ENCODE assay signal across 13 cellular contexts in the genomic region with DNA sequence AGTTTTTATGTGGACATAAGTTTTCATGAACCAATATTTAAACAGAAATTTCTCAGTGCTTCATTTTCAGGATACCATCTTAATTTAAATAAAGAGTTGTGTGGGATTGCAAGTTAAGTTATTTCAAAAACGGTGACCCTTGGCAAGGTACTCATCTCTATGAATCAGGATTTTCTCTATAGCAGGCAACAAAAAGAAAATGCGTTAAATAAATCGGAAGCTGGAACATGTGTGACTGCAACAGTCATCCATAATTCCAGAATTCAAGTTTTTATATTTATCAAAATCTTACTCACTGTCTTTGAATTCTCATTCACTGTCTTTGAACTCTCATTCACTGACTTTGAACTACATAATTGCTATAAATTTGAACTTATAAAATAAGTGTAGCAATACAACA. TPM values are rescaled to one million over a fixed set of nuclear protein-coding genes. Genes with fewer than 3 reads are reported as not detected.
A peak's percentile ranks its signal among the peaks of the same experiment; 100 is the strongest.
DNase-seq lines count a peak whose midpoint lies in the region; ATAC-seq and TF ChIP-seq lines count a peak whose summit lies in the region.
"Had no signal": no experiment of that assay in that cellular context is flagged by ENCODE, and none has a peak within 500 bp of the region (broad histone marks: within the 10 kb centered on the region; RNA-seq: fewer than 3 reads in every experiment).

No MANE protein-coding gene starts in this region.

- H2AFZ ChIP-seq in GM23248 (no peak overlapping the region), osteoblast (ENCODE audit: low read length) (no peak overlapping the region)

- peaks cover 68% of the 10 kb centered on the region for H3F3A ChIP-seq in GM23248 (ENCODE audit: insufficient read depth)

- H4K20me1 ChIP-seq in GM23248 (ENCODE audit: insufficient read depth): no peaks in the 10 kb centered on the region
- no peaks in the 10 kb centered on the region for H4K20me1 ChIP-seq in osteoblast (ENCODE audit: insufficient read depth, low read length)

- H3K4me1 Mint-ChIP-seq in T-cell: no peaks in the 10 kb centered on the region
- H3K4me1 Mint-ChIP-seq: CD8-positive, alpha-beta memory T cell had no signal

- CTCF ChIA-PET in T-cell (lab: Charles Lee): no interaction called here

- POLR2A ChIA-PET in T-cell (lab: Charles Lee): interaction anchor here (0.5 to 0.7 kb wide), 2 partner anchors 155 to 857 kb away, joined by 3 read pairs; no protein-coding TSS in a partner anchor

- H3K36me3 Mint-ChIP-seq in T-cell: no peaks in the 10 kb centered on the region
- H3K36me3 Mint-ChIP-seq: CD8-positive, alpha-beta memory T cell had no signal

- peak overlapping the region; percentile 87 for H3K27ac ChIP-seq in GM23248
- H3K27ac ChIP-seq in osteoblast (ENCODE audit: low read depth, low read length): peak overlapping the region; percentile 84

- H3K9me3 ChIP-seq in GM23248 (ENCODE audit: low read depth) (no peaks in the 10 kb centered on the region), adipocyte (ENCODE audit: control insufficient read depth, low read length) (no peaks in the 10 kb centered on the region), osteoblast (ENCODE audit: low read depth, low read length) (no peaks in the 10 kb centered on the region)
- H3K9me3 ChIP-seq: BE2C, Caco-2 had no signal

- in situ Hi-C loops in GM23248 (cut with MboI): no loop called here

- H3K4me1 ChIP-seq in GM23248 (ENCODE audit: insufficient read depth) (peaks cover 57% of the 10 kb centered on the region), adipocyte (ENCODE audit: control insufficient read depth, insufficient read depth, low read length) (peaks cover 41% of the 10 kb centered on the region), osteoblast (ENCODE audit: insufficient read depth, low read length) (peaks cover 43% of the 10 kb centered on the region)
- H3K4me1 ChIP-seq: Caco-2 had no signal

- no peak overlapping the region for H3K9ac ChIP-seq in GM23248
- peak overlapping the region; percentile 68 for H3K9ac ChIP-seq in adipocyte (ENCODE audit: low read length)

- H3K27ac Mint-ChIP-seq in T-cell: no peak overlapping the region

- 20 to 21% methylated on average over 3 of the region's 3 CpGs for WGBS in GM23248 (ENCODE audit: low coverage in 1 of 2, low lambda C conversion rate in 2 of 2, missing lambda C conversion rate in 2 of 2), 2 experiments

- H3K4me2 ChIP-seq in GM23248 (ENCODE audit: unreplicated experiment) (peak overlapping the region; percentile 36), osteoblast (ENCODE audit: insufficient read depth, low read length) (peak overlapping the region; percentile 62)

- H3K27me3 ChIP-seq in GM23248 (replicated peaks; ENCODE audit: insufficient read depth): no peaks in the 10 kb centered on the region
- H3K27me3 ChIP-seq in adipocyte (replicated peaks; ENCODE audit: control insufficient read depth, insufficient read depth, low read length): no peaks in the 10 kb centered on the region
- H3K27me3 ChIP-seq in osteoblast (ENCODE audit: insufficient read depth, low read length): no peaks in the 10 kb centered on the region
- H3K27me3 ChIP-seq: BE2C had no signal

- H3K27me3 Mint-ChIP-seq in T-cell: peaks cover 4% of the 10 kb centered on the region in 2 donors

- H3K9me3 Mint-ChIP-seq in T-cell: no peaks in the 10 kb centered on the region
- H3K9me3 Mint-ChIP-seq: CD8-positive, alpha-beta memory T cell had no signal

- H3K36me3 ChIP-seq in GM23248 (ENCODE audit: low read depth): no peaks in the 10 kb centered on the region
- no peaks in the 10 kb centered on the region for H3K36me3 ChIP-seq in adipocyte (ENCODE audit: control insufficient read depth, insufficient read depth, low read length, severe bottlenecking)
- no peaks in the 10 kb centered on the region for H3K36me3 ChIP-seq in osteoblast (ENCODE audit: insufficient read depth, low read length)
- H3K36me3 ChIP-seq: BE2C had no signal

- no peak for TF ChIP-seq CTCF in osteoblast (IDR thresholded peaks at IDR 0.05; ENCODE audit: extremely low read depth, low read depth, low read length)

- no peaks in the 10 kb centered on the region for H3K9me2 ChIP-seq in GM23248 (ENCODE audit: insufficient read depth)

- H3K79me2 ChIP-seq in GM23248 (ENCODE audit: insufficient read depth) (no peaks in the 10 kb centered on the region; the same call in 1 of the 2 replicates), osteoblast (ENCODE audit: insufficient read depth, low read length) (no peaks in the 10 kb centered on the region)

- H3K4me3 Mint-ChIP-seq in T-cell: no peak overlapping the region

- H3K4me3 ChIP-seq in GM23248: 0 out of 2 replicates have a peak overlapping the region, but pooled peaks have one; percentile 6
- H3K4me3 ChIP-seq in adipocyte (ENCODE audit: low read length): no peak overlapping the region
- H3K4me3 ChIP-seq in osteoblast (ENCODE audit: insufficient read depth, low read length): no peak overlapping the region

- DNase-seq in GM23248 (peak; percentile 59), adipocyte (ENCODE audit: low read depth) (peak; percentile 33), osteoblast (ENCODE audit: insufficient read length, low spot score, missing footprints) (no peak), T-cell (no peak), middle frontal gyrus (ENCODE audit: extremely low spot score, low spot score) (no peak)
- no peak for DNase-seq in central memory CD4-positive, alpha-beta T cell
- DNase-seq in activated CD4-positive, CD25-positive, alpha-beta regulatory T cell treated with anti-CD3 and anti-CD28 coated beads, Interleukin-2, amount 50 U/mL, for 72 hours: no peak
- DNase-seq: BE2C; Caco-2; CD8-positive, alpha-beta memory T cell; DND-41; GDM1 had no signal

- no peak for ATAC-seq in T-cell (replicated peaks in 1 of 4)
- ATAC-seq: HCT116 had no signal

RNA-seq across cellular contexts. Expression of gene RECK, which starts 5.8 kb away (rescaled TPM):
- 113 and 127 TPM in 2 replicates for total RNA-seq in GM23248 (2014; rRNA removed; shearing (Covaris generic))
- 161 and 165 TPM in 2 replicates for polyA plus RNA-seq in GM23248 (2016; fragmentation: Nextera tagmentation; extraction: Ambion mirVana)
- 31.2 and 31.5 TPM in 2 replicates for total RNA-seq in osteoblast
- 10 to 100 TPM in 2 of 5 donors, 1 to 10 TPM in 3; 8.9 to 11.4 (median 9.9) TPM for total RNA-seq in T-cell

Comparison
In these comparisons a context has a peak if more than half of its experiments do, and no peak if none do; other contexts are left out.
1. DNase-seq: peak in GM23248 (single experiment) and adipocyte (single experiment); none in osteoblast (single experiment), central memory CD4-positive, alpha-beta T cell (single experiment), activated CD4-positive, CD25-positive, alpha-beta regulatory T cell treated with anti-CD3 and anti-CD28 coated beads, Interleukin-2, amount 50 U/mL, for 72 hours (single experiment), T-cell (0 of 34) and middle frontal gyrus (single experiment).